ENCODE assay signal across 21 cellular contexts in the genomic region with DNA sequence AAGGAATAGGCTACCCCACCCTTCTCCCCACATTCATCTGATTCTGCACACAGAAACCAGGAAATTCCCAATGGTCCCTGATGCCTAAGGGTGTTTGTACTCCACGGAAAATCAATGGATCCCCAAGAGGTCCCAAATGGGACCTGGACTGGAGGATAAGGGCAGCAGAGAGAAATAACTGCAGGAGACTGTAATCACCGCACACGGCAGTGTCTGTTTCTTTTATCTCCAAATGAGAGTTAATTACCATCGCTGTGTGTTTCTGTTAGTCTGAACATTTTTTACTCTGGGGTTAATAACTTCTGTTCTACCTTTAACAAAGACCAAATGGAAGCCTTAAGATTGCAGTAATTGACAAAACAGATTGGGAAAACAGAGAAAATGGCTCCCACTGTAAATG.
DNase-seq lines count a peak whose midpoint lies in the region; TF ChIP-seq lines count a peak whose summit lies in the region.
"Had no signal": no experiment of that assay in that cellular context is flagged by ENCODE, and none has a peak within 500 bp of the region (broad histone marks: within the 10 kb centered on the region; RNA-seq: fewer than 3 reads in every experiment).

No MANE protein-coding gene starts in this region.

- peak overlapping the region; percentile 37 for H2AFZ ChIP-seq in neural progenitor cell (replicated peaks)

- H3K79me2 ChIP-seq in neural progenitor cell (ENCODE audit: low read depth), result no peaks in the 10 kb centered on the region

- H3F3A ChIP-seq in neural progenitor cell (ENCODE audit: low read depth), result no peaks in the 10 kb centered on the region

- no peaks in the 10 kb centered on the region for H3K9me3 Mint-ChIP-seq in neural progenitor cell
- H3K9me3 Mint-ChIP-seq: CD8-positive, alpha-beta T cell had no signal

- H3K27me3 ChIP-seq in neural progenitor cell, result no peaks in the 10 kb centered on the region

- peaks cover 9% of the 10 kb centered on the region for H3K4me1 Mint-ChIP-seq in neural progenitor cell

- no peaks in the 10 kb centered on the region for H3K9me3 ChIP-seq in neural progenitor cell (ENCODE audit: low read depth)

- H3K4me1 ChIP-seq in neural progenitor cell, result no peaks in the 10 kb centered on the region

- H4K20me1 ChIP-seq in neural progenitor cell (ENCODE audit: low read depth), result no peaks in the 10 kb centered on the region

- no peak overlapping the region for H3K9ac ChIP-seq in neural progenitor cell

- DNase-seq in NCI-H1417 (lab: John Stamatoyannopoulos, UW), result peak in 2 of 3 experiments; percentile 6 to 49
- no peak for DNase-seq in NCI-H1417 treated with DMSO at 0.1 percent for 48 hours (lab: John Stamatoyannopoulos, UW)
- DNase-seq in NCI-H2081 treated with DMSO at 0.1 percent for 48 hours (lab: John Stamatoyannopoulos, UW), result peak; percentile 70
- peak; percentile 90 for DNase-seq in NCI-H748 (lab: John Stamatoyannopoulos, UW; ENCODE audit: unreplicated experiment)
- DNase-seq in neural progenitor cell (ENCODE audit: low spot score), result no peak
- DNase-seq in SKM-1 treated with dmso at 0.1 percent for 144 hours (lab: John Stamatoyannopoulos, UW; ENCODE audit: unreplicated experiment), result no peak
- DNase-seq in hepatic stellate cell (ENCODE audit: low spot score), result no peak
- no peak for DNase-seq in A172 (ENCODE audit: low spot score)
- DNase-seq: C1 segment of cervical spinal cord; Calu3; CD8-positive, alpha-beta T cell; DMS153; GOT3; KG1; NCI-H2171; NCI-H446 treated with DMSO at 0.1 percent for 48 hours; NCI-H526 treated with DMSO at 0.1 percent for 48 hours; SHP77 treated with DMSO at 0.1 percent for 48 hours; T-helper 1 cell had no signal

- peaks cover 2% of the 10 kb centered on the region for H3K36me3 Mint-ChIP-seq in neural progenitor cell
- H3K36me3 Mint-ChIP-seq: CD8-positive, alpha-beta T cell had no signal

- H3K27me3 Mint-ChIP-seq in neural progenitor cell (ENCODE audit: insufficient read depth, low read depth), result peaks cover 2% of the 10 kb centered on the region

- H3K4me2 ChIP-seq in neural progenitor cell, result no peak overlapping the region

- TF ChIP-seq CTCF in neural progenitor cell (IDR thresholded peaks at IDR 0.05), result no peak

- no peak overlapping the region for H3K4me3 Mint-ChIP-seq in neural progenitor cell
- H3K4me3 Mint-ChIP-seq: CD8-positive, alpha-beta T cell had no signal

- H3K36me3 ChIP-seq in neural progenitor cell, result no peaks in the 10 kb centered on the region

- no peak overlapping the region for H3K4me3 ChIP-seq in neural progenitor cell

- H3K27ac Mint-ChIP-seq in neural progenitor cell, result no peak overlapping the region
- H3K27ac Mint-ChIP-seq: CD8-positive, alpha-beta T cell had no signal

- H3K27ac ChIP-seq in neural progenitor cell, result peak overlapping the region; percentile 34
- H3K27ac ChIP-seq: 22Rv1, RWPE1 had no signal

Comparison
In these comparisons a context has a peak if more than half of its experiments do, and no peak if none do; other contexts are left out.
1. DNase-seq: peak in NCI-H1417 (2 of 3), NCI-H2081 treated with DMSO at 0.1 percent for 48 hours (single experiment) and NCI-H748 (single experiment); none in NCI-H1417 treated with DMSO at 0.1 percent for 48 hours (single experiment), neural progenitor cell (single experiment), SKM-1 treated with dmso at 0.1 percent for 144 hours (single experiment), hepatic stellate cell (single experiment) and A172 (single experiment).